9 cellular contexts compared by ENCODE assay signal in the genomic region with DNA sequence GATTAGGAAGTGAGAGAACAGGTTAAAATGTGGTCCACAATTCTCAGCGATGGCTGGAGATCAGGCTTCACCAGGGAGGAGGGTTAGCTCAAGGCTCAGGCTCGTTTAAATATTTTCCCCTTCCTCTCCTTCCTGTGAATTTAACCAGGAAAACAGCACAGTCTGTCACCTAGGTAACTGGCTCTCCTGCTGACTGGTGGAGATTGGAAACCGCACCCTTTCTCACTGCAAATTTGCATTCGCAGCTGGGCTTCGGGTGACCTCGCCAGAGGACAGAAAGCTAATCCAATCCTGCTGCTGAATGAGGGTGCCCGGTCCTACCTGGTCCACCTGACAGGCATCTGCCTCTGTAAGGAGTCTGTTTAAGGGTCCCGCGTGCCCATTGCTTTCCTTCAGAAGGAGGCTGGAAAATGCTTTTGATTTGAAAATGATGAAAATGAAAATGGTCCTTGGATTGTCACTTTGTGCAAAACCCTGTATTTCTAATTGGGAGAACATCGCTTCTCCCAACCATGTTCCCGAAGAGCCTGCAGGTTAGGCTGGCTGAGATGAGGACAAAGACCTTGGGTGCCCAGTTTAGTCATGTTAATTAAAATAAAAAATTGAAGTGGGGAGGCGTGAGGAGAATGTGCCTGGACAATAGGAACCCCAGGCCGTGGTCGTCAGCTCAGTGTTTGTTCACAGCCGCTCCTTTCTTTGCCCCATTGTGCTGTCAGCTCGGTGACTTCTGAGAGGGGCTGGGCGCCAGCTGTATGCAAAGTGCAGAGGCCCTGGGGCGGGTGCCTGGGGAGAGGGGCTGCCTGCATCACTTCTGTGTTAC. TPM values are rescaled to one million over a fixed set of nuclear protein-coding genes. Genes with fewer than 3 reads are reported as not detected.
A peak's percentile ranks its signal among the peaks of the same experiment; 100 is the strongest.
DNase-seq lines count a peak whose midpoint lies in the region; ATAC-seq, FAIRE-seq and TF ChIP-seq lines count a peak whose summit lies in the region.
"Had no signal": no experiment of that assay in that cellular context is flagged by ENCODE, and none has a peak within 500 bp of the region (broad histone marks: within the 10 kb centered on the region; RNA-seq: fewer than 3 reads in every experiment).

No MANE protein-coding gene starts in this region.

- no peak overlapping the region for H3K18ac ChIP-seq in mesenchymal stem cell (ENCODE audit: low read depth in 1 of 2, low read length in 2 of 2)

- H3K4me3 ChIP-seq in K562 (no peak overlapping the region), mesenchymal stem cell (ENCODE audit: insufficient read depth in 1 of 2, low read depth in 1 of 2, low read length in 2 of 2) (peak overlapping the region in 1 of 2 experiments; percentile 34), prostate gland (no peak overlapping the region), vagina (no peak overlapping the region)

- TF ChIP-seq RAD21 in K562 (CRISPR knock-in tag; conservative IDR thresholded peaks at IDR 0.05 in 1 of 2, IDR thresholded peaks at IDR 0.05 in 1 of 2) = no peak

- H2BK5ac ChIP-seq in mesenchymal stem cell (ENCODE audit: low read depth, low read length, poor library complexity, severe bottlenecking) = no peak overlapping the region

- 15% methylated on average over 18 of the region's 18 CpGs for WGBS in K562 (ENCODE audit: insufficient coverage, low coverage, missing lambda C conversion rate)
- WGBS in mesenchymal stem cell = 26% methylated on average over 18 of the region's 18 CpGs
- 43% methylated on average over 18 of the region's 18 CpGs for WGBS in prostate gland

- H4K20me1 ChIP-seq in K562 (replicated peaks; ENCODE audit: control insufficient read depth, insufficient read depth, low read length) = no peaks in the 10 kb centered on the region

- H3K9me3 ChIP-seq in K562 (replicated peaks; ENCODE audit: control insufficient read depth, insufficient read depth, low read depth, low read length) = no peaks in the 10 kb centered on the region
- no peaks in the 10 kb centered on the region for H3K9me3 ChIP-seq in mesenchymal stem cell (ENCODE audit: control insufficient read depth, low read length)
- no peaks in the 10 kb centered on the region for H3K9me3 ChIP-seq in prostate gland
- no peaks in the 10 kb centered on the region for H3K9me3 ChIP-seq in vagina

- no peak for TF ChIP-seq CTCF in K562 (IDR thresholded peaks at IDR 0.05 in 2 of 3, conservative IDR thresholded peaks at IDR 0.05 in 1 of 3; ENCODE audit: insufficient read depth in 2 of 3, low read depth in 1 of 3, low read length in 3 of 3)
- TF ChIP-seq CTCF in prostate gland (IDR thresholded peaks at IDR 0.05) = no peak
- TF ChIP-seq CTCF in vagina (IDR thresholded peaks at IDR 0.05) = no peak

- no peak overlapping the region for H4K91ac ChIP-seq in mesenchymal stem cell (ENCODE audit: low read length)

- TF ChIP-seq POLR2A in K562 (conservative IDR thresholded peaks at IDR 0.05) (no peak), prostate gland (IDR thresholded peaks at IDR 0.05) (no peak), vagina (IDR thresholded peaks at IDR 0.05) (no peak)

- H2BK12ac ChIP-seq in mesenchymal stem cell (ENCODE audit: low read length in 2 of 2) = peak overlapping the region in 1 of 2 experiments; percentile 35

- intact Hi-C loops in K562 (cut with micrococcal nuclease) (no loop called here), prostate gland (cut with DNase I) (no loop called here), Right ventricle myocardium inferior (cut with DNase I) (no loop called here), vagina (cut with DNase I) (no loop called here)

- no peak overlapping the region for H2AK5ac ChIP-seq in mesenchymal stem cell (ENCODE audit: low read length, severe bottlenecking)

- BruUV-seq in K562 (replicated peaks; lab: Mats Ljungman, UMichigan) = no TSS peak

- no peaks in the 10 kb centered on the region for H3K79me1 ChIP-seq in mesenchymal stem cell (replicated peaks; ENCODE audit: low read length, poor library complexity, severe bottlenecking)

- peak; percentile 100 for DNase-seq in DMS79 treated with DMSO at 0.1 percent for 48 hours (lab: John Stamatoyannopoulos, UW)
- DNase-seq in NCI-H2029 treated with DMSO at 0.1 percent for 48 hours (lab: John Stamatoyannopoulos, UW) = peak; percentile 38
- peak in 2 of 4 experiments; percentile 38 to 39 for DNase-seq in K562 (ENCODE audit: extremely low read depth in 1 of 4, low spot score in 3 of 4)
- peak; percentile 48 for DNase-seq in mesenchymal stem cell
- DNase-seq in prostate gland (ENCODE audit: low spot score) = no peak
- no peak for DNase-seq in Right ventricle myocardium inferior (ENCODE audit: missing footprints)
- no peak for DNase-seq in epidermal melanocyte (ENCODE audit: insufficient read length, low spot score)
- DNase-seq in vagina (ENCODE audit: extremely low spot score in 2 of 2) = no peak

- in situ Hi-C loops in K562 (cut with MboI) = loop anchor here (25.0 kb wide), 1 partner anchor 850 kb away; no protein-coding TSS in a partner anchor

- H3K36me3 ChIP-seq in K562 (ENCODE audit: control insufficient read depth, insufficient read depth, low read length) (no peaks in the 10 kb centered on the region), mesenchymal stem cell (ENCODE audit: control insufficient read depth in 1 of 2, insufficient read depth in 2 of 2, low read depth in 1 of 2, low read length in 2 of 2) (no peaks in the 10 kb centered on the region), prostate gland (no peaks in the 10 kb centered on the region), vagina (no peaks in the 10 kb centered on the region)

- no peak overlapping the region for H3K9ac ChIP-seq in K562 (ENCODE audit: insufficient read depth in 1 of 2, low read depth in 2 of 2, low read length in 2 of 2)
- peak overlapping the region; percentile 71 for H3K9ac ChIP-seq in mesenchymal stem cell (ENCODE audit: low read length)

- H3K79me2 ChIP-seq in K562 (ENCODE audit: control insufficient read depth, insufficient read depth, low read length) = no peaks in the 10 kb centered on the region

- H3K9me1 ChIP-seq in K562 (ENCODE audit: control insufficient read depth, insufficient read depth, low read length) = no peaks in the 10 kb centered on the region

- TF ChIP-seq EP300 in K562 (IDR thresholded peaks at IDR 0.05; ENCODE audit: low read length) = no peak

- no peak overlapping the region for H3K4ac ChIP-seq in mesenchymal stem cell (ENCODE audit: low read depth in 1 of 2, low read length in 2 of 2)

- CTCF ChIA-PET in K562 (lab: Yijun Ruan, JAX; ENCODE audit: low intra/inter-chr PET ratio) = no interaction called here

- peak overlapping the region; percentile 28; the same call in 1 of the 2 replicates for H3K4me2 ChIP-seq in K562 (ENCODE audit: insufficient read depth, low read length)
- peak overlapping the region; percentile 55 for H3K4me2 ChIP-seq in mesenchymal stem cell (ENCODE audit: low read length, poor library complexity, severe bottlenecking)

- H3K27me3 ChIP-seq in K562 (ENCODE audit: control insufficient read depth in 2 of 2, insufficient read depth in 2 of 2, low read length in 2 of 2) (peaks cover 0 to 14% of the 10 kb centered on the region in 2 experiments; a peak in 3 of 5 replicates), mesenchymal stem cell (ENCODE audit: control insufficient read depth in 1 of 2, insufficient read depth in 1 of 2, low read length in 2 of 2) (no peaks in the 10 kb centered on the region), prostate gland (replicated peaks; ENCODE audit: insufficient read depth) (no peaks in the 10 kb centered on the region), vagina (no peaks in the 10 kb centered on the region)

- H4K8ac ChIP-seq in mesenchymal stem cell (ENCODE audit: low read length) = peak overlapping the region; percentile 81

- POLR2A ChIA-PET in K562 (lab: Yijun Ruan, JAX) = interaction anchor here (0.5 to 1.2 kb wide), 2 partner anchors 14 to 37 kb away, joined by 4 read pairs; no protein-coding TSS in a partner anchor

- no peak overlapping the region for H3K14ac ChIP-seq in mesenchymal stem cell (ENCODE audit: low read length in 2 of 2)

- H3K23ac ChIP-seq in mesenchymal stem cell (ENCODE audit: low read length in 2 of 2) = no peak overlapping the region

- H3K27ac ChIP-seq in K562 (ENCODE audit: extremely low read depth, low read depth, low read length) = no peak overlapping the region
- H3K27ac ChIP-seq in mesenchymal stem cell (ENCODE audit: low read length, poor library complexity, severe bottlenecking) = no peak overlapping the region
- no peak overlapping the region for H3K27ac ChIP-seq in prostate gland
- no peak overlapping the region for H3K27ac ChIP-seq in vagina
- H3K27ac ChIP-seq: HL-60 had no signal

- FAIRE-seq in K562 (lab: Jason Lieb, UNC) = no peak

- no peak; the same call in 2 of the 3 replicates for ATAC-seq in K562
- no peak for ATAC-seq in Right ventricle myocardium inferior

- H2BK15ac ChIP-seq in mesenchymal stem cell (ENCODE audit: low read depth, poor library complexity, severe bottlenecking) = no peak overlapping the region

- H3K4me1 ChIP-seq in K562 (replicated peaks in 1 of 2; ENCODE audit: control insufficient read depth in 2 of 2, insufficient read depth in 2 of 2, low read length in 2 of 2) (peaks cover 16 to 19% of the 10 kb centered on the region in 2 experiments; a peak in 4 of 5 replicates), mesenchymal stem cell (ENCODE audit: control insufficient read depth, insufficient read depth, low read depth, low read length) (peaks cover 18% of the 10 kb centered on the region), prostate gland (replicated peaks) (no peaks in the 10 kb centered on the region), vagina (peaks cover 6% of the 10 kb centered on the region)

- H2BK120ac ChIP-seq in mesenchymal stem cell (ENCODE audit: low read depth, low read length) = peak overlapping the region; percentile 62

- H2AFZ ChIP-seq in K562 (ENCODE audit: low read depth, low read length) (peak overlapping the region; percentile 51), mesenchymal stem cell (ENCODE audit: low read depth, low read length) (peak overlapping the region; percentile 54)

RNA-seq across cellular contexts. Expression of a gene that starts 43.4 kb away (rescaled TPM):
- 26.9 and 56.2 TPM in 2 replicates for total RNA-seq in K562 (2011; cell fraction: chromatin; rRNA removed; ENCODE audit: low replicate concordance)
- 10.2 and 11.4 TPM in 2 replicates for total RNA-seq in K562 (2011; cell fraction: nucleolus; rRNA removed)
- total RNA-seq in K562 (2011; cell fraction: nucleoplasm; rRNA removed) = 21.6 and 32.3 TPM in 2 replicates
- total RNA-seq in K562 (2014; rRNA removed) (3.7 and 4.6 TPM in 2 replicates), K562 (2014; rRNA removed; fragmentation: Illumina TruSeq; extraction: Trizol) (6.8 and 7.4 TPM in 2 replicates), K562 (2015; rRNA removed; fragmentation: Illumina TruSeq; extraction: Trizol) (3.7 and 4.9 TPM in 2 replicates), K562 (2021) (5.4 and 5.9 TPM in 2 replicates), prostate gland (10 to 100 TPM; 11.2 to 73.1 TPM), Right ventricle myocardium inferior (7.0 TPM), vagina (23.6 TPM)
- polyA plus RNA-seq in K562 (2011; rRNA removed) (6.5 and 16.6 TPM in 2 replicates), K562 (2014; fragmentation: Illumina TruSeq; extraction: Trizol) (4.5 and 5.0 TPM in 2 replicates), K562 (2014; fragmentation: Nextera tagmentation; extraction: Ambion mirVana) (under 1 TPM; 0.21 to 0.38 TPM), K562 (2014; rRNA removed) (3.0 and 5.5 TPM in 2 replicates)
- 3.4 and 9.5 TPM in 2 replicates for polyA plus RNA-seq in K562 (2011; cell fraction: cytosol; rRNA removed)
- 20.4 and 52.0 TPM in 2 replicates for polyA plus RNA-seq in K562 (2011; cell fraction: nucleus; rRNA removed)
- 4.6 and 4.8 TPM in 2 replicates for polyA plus RNA-seq in K562 (2012)
- 21.5 and 39.2 TPM in 2 replicates for polyA minus RNA-seq in K562 (2011; rRNA and poly(A)+ RNA removed)
- polyA minus RNA-seq in K562 (2011; cell fraction: cytosol; rRNA and poly(A)+ RNA removed) = 3.7 and 16.8 TPM in 2 replicates
- polyA minus RNA-seq in K562 (2011; cell fraction: nucleus; rRNA and poly(A)+ RNA removed) = 14.9 and 54.1 TPM in 2 replicates
- 15.4 TPM for polyA plus RNA-seq in mesenchymal stem cell (2013, experiment 1 of 2)
- 15.4 TPM for polyA plus RNA-seq in mesenchymal stem cell (2013, experiment 2 of 2)

RNA-seq across cellular contexts. Expression of a gene that starts 52.7 kb away (rescaled TPM):
- total RNA-seq in K562 (2011; cell fraction: chromatin; rRNA removed; ENCODE audit: low replicate concordance) = 17.8 and 67.8 TPM in 2 replicates
- total RNA-seq in K562 (2011; cell fraction: nucleolus; rRNA removed) = 6.0 and 9.2 TPM in 2 replicates
- 23.1 and 25.1 TPM in 2 replicates for total RNA-seq in K562 (2011; cell fraction: nucleoplasm; rRNA removed)
- total RNA-seq in K562 (2014; rRNA removed) (17.3 and 23.4 TPM in 2 replicates), K562 (2014; rRNA removed; fragmentation: Illumina TruSeq; extraction: Trizol) (21.6 and 24.3 TPM in 2 replicates), K562 (2015; rRNA removed; fragmentation: Illumina TruSeq; extraction: Trizol) (20.7 and 21.0 TPM in 2 replicates), K562 (2021) (16.9 and 18.8 TPM in 2 replicates), prostate gland (10 to 100 TPM; 22.4 to 39.0 TPM), Right ventricle myocardium inferior (113 TPM), vagina (35.8 TPM)
- polyA plus RNA-seq in K562 (2011; rRNA removed) (15.6 and 19.3 TPM in 2 replicates), K562 (2014; fragmentation: Illumina TruSeq; extraction: Trizol) (20.7 and 21.5 TPM in 2 replicates), K562 (2014; fragmentation: Nextera tagmentation; extraction: Ambion mirVana) (1 to 10 TPM in 1 of 2 experiments, under 1 TPM in 1; 0.48 to 1.4 TPM), K562 (2014; rRNA removed) (15.2 and 18.3 TPM in 2 replicates)
- 2.4 and 8.2 TPM in 2 replicates for polyA plus RNA-seq in K562 (2011; cell fraction: cytosol; rRNA removed)
- 17.7 and 29.1 TPM in 2 replicates for polyA plus RNA-seq in K562 (2011; cell fraction: nucleus; rRNA removed)
- 11.8 and 12.7 TPM in 2 replicates for polyA plus RNA-seq in K562 (2012)
- polyA minus RNA-seq in K562 (2011; rRNA and poly(A)+ RNA removed) = 26.6 and 31.5 TPM in 2 replicates
- 7.9 and 10.8 TPM in 2 replicates for polyA minus RNA-seq in K562 (2011; cell fraction: cytosol; rRNA and poly(A)+ RNA removed)
- polyA minus RNA-seq in K562 (2011; cell fraction: nucleus; rRNA and poly(A)+ RNA removed) = 14.0 and 22.7 TPM in 2 replicates
- 29.5 TPM for polyA plus RNA-seq in mesenchymal stem cell (2013, experiment 1 of 2)
- polyA plus RNA-seq in mesenchymal stem cell (2013, experiment 2 of 2) = 30.1 TPM

Comparison
In these comparisons a context has a peak if more than half of its experiments do, and no peak if none do; other contexts are left out.
1. DNase-seq: peak in DMS79 treated with DMSO at 0.1 percent for 48 hours (single experiment), NCI-H2029 treated with DMSO at 0.1 percent for 48 hours (single experiment) and mesenchymal stem cell (single experiment); none in prostate gland (single experiment), Right ventricle myocardium inferior (single experiment), epidermal melanocyte (single experiment) and vagina (0 of 2).